In genomic region chr19:6276447-6276846, GRCh38 we compare ENCODE assay signal across 9 cellular contexts. TPM values are rescaled to one million over a fixed set of nuclear protein-coding genes. Genes with fewer than 3 reads are reported as not detected.
DNase-seq lines count a peak whose midpoint lies in the region; ATAC-seq lines count a peak whose summit lies in the region.
"Had no signal": no experiment of that assay in that cellular context is flagged by ENCODE, and none has a peak within 500 bp of the region (broad histone marks: within the 10 kb centered on the region; RNA-seq: fewer than 3 reads in every experiment).

No MANE protein-coding gene starts in this region.

- H3K36me3 Mint-ChIP-seq in activated CD8-positive, alpha-beta T cell treated with anti-CD3 and anti-CD28 coated beads, Interleukin-2, amount 10 ng/mL, durations not matched to agents 7 days and 5 days (ENCODE audit: low read depth), result peaks cover 14% of the 10 kb centered on the region

- no peaks in the 10 kb centered on the region for H3K27me3 ChIP-seq in skeletal muscle satellite cell (ENCODE audit: control insufficient read depth, insufficient read depth, low read length)

- no peaks in the 10 kb centered on the region for H3K9me3 Mint-ChIP-seq in activated CD8-positive, alpha-beta T cell treated with anti-CD3 and anti-CD28 coated beads, Interleukin-2, amount 10 ng/mL, durations not matched to agents 7 days and 5 days (ENCODE audit: insufficient read depth)

- peak overlapping the region; percentile 100 for H3K4me2 ChIP-seq in skeletal muscle satellite cell (ENCODE audit: low read length)

- H3K27ac Mint-ChIP-seq in activated CD8-positive, alpha-beta T cell treated with anti-CD3 and anti-CD28 coated beads, Interleukin-2, amount 10 ng/mL, durations not matched to agents 7 days and 5 days, result peak overlapping the region; percentile 9

- H3K36me3 ChIP-seq in skeletal muscle satellite cell (ENCODE audit: insufficient read depth, low read length), result peaks cover 15% of the 10 kb centered on the region

- H3K4me1 Mint-ChIP-seq in activated CD8-positive, alpha-beta T cell treated with anti-CD3 and anti-CD28 coated beads, Interleukin-2, amount 10 ng/mL, durations not matched to agents 7 days and 5 days (ENCODE audit: low read depth), result peaks cover 41% of the 10 kb centered on the region

- peak overlapping the region; percentile 94 for H3K4me3 ChIP-seq in skeletal muscle satellite cell (ENCODE audit: low read length)

- peak; percentile 68 for DNase-seq in GM04503 (ENCODE audit: low read depth)
- DNase-seq in activated CD8-positive, alpha-beta T cell treated with anti-CD3 and anti-CD28 coated beads, Interleukin-2, amount 10 ng/mL, durations not matched to agents 7 days and 5 days, result no peak
- DNase-seq in left cardiac atrium, result peak; percentile 76
- no peak for DNase-seq in HuH-7 (ENCODE audit: low spot score)

- H3K4me3 Mint-ChIP-seq in activated CD8-positive, alpha-beta T cell treated with anti-CD3 and anti-CD28 coated beads, Interleukin-2, amount 10 ng/mL, durations not matched to agents 7 days and 5 days, result no peak overlapping the region

- H3K27me3 Mint-ChIP-seq in activated CD8-positive, alpha-beta T cell treated with anti-CD3 and anti-CD28 coated beads, Interleukin-2, amount 10 ng/mL, durations not matched to agents 7 days and 5 days (ENCODE audit: low read depth), result no peaks in the 10 kb centered on the region

- POLR2A ChIA-PET in activated CD8-positive, alpha-beta T cell treated with anti-CD3 and anti-CD28 coated beads, Interleukin-2, amount 10 ng/mL, durations not matched to agents 7 days and 5 days (lab: Charles Lee), result interaction anchor here (1.2 kb wide), 1 partner anchor 8 kb away, joined by 3 read pairs; no protein-coding TSS in a partner anchor

- H3K9me3 ChIP-seq in skeletal muscle satellite cell (replicated peaks; ENCODE audit: low read length), result no peaks in the 10 kb centered on the region

- ATAC-seq in activated CD8-positive, alpha-beta T cell treated with anti-CD3 and anti-CD28 coated beads, Interleukin-2, amount 10 ng/mL, durations not matched to agents 7 days and 5 days, result no peak
- ATAC-seq in left cardiac atrium, result no peak
- ATAC-seq in HG02588 (IDR thresholded peaks at IDR 0.05; ENCODE audit: unreplicated experiment), result no peak
- no peak for ATAC-seq in HG02870 (IDR thresholded peaks at IDR 0.05; ENCODE audit: unreplicated experiment)
- no peak for ATAC-seq in GM21737 (IDR thresholded peaks at IDR 0.05; ENCODE audit: unreplicated experiment)

- peaks cover 74% of the 10 kb centered on the region for H3K4me1 ChIP-seq in skeletal muscle satellite cell (ENCODE audit: control insufficient read depth, insufficient read depth, low read length)

- intact Hi-C loops in left cardiac atrium (cut with DNase I), result loop anchor here (5.0 to 10.0 kb wide), 3 partner anchors 52 to 212 kb away; no protein-coding TSS in a partner anchor

- CTCF ChIA-PET in activated CD8-positive, alpha-beta T cell treated with anti-CD3 and anti-CD28 coated beads, Interleukin-2, amount 10 ng/mL, durations not matched to agents 7 days and 5 days (lab: Charles Lee), result interaction anchor here (1.2 kb wide), 1 partner anchor 16 kb away, joined by 3 read pairs; no protein-coding TSS in a partner anchor

- peak overlapping the region; percentile 46 for H3K9ac ChIP-seq in skeletal muscle satellite cell (ENCODE audit: low read depth, low read length)

RNA-seq across cellular contexts. Expression of gene MLLT1, which starts 3.3 kb away (rescaled TPM):
- total RNA-seq in activated CD8-positive, alpha-beta T cell treated with anti-CD3 and anti-CD28 coated beads, Interleukin-2, amount 10 ng/mL, durations not matched to agents 7 days and 5 days, result 10 to 100 TPM; 37.3 to 48.7 TPM
- 10 to 100 TPM; 40.1 to 51.4 TPM for total RNA-seq in left cardiac atrium
- 10.9 and 12.2 TPM in 2 replicates for total RNA-seq in skeletal muscle satellite cell (2012; rRNA removed)

RNA-seq across cellular contexts. Expression of gene ACER1, which starts 57.0 kb away (rescaled TPM):
- under 1 TPM; 0.26 to 0.29 TPM for total RNA-seq in activated CD8-positive, alpha-beta T cell treated with anti-CD3 and anti-CD28 coated beads, Interleukin-2, amount 10 ng/mL, durations not matched to agents 7 days and 5 days
- not detected for total RNA-seq in left cardiac atrium
- not detected in 2 replicates for total RNA-seq in skeletal muscle satellite cell (2012; rRNA removed)
- total RNA-seq: NCI-H460 had no signal

Comparison
In these comparisons a context has a peak if more than half of its experiments do, and no peak if none do; other contexts are left out.
1. DNase-seq: peak in GM04503 (single experiment) and left cardiac atrium (single experiment); none in activated CD8-positive, alpha-beta T cell treated with anti-CD3 and anti-CD28 coated beads, Interleukin-2, amount 10 ng/mL, durations not matched to agents 7 days and 5 days (single experiment) and HuH-7 (single experiment).